7 cellular contexts compared by ENCODE assay signal in the genomic region with DNA sequence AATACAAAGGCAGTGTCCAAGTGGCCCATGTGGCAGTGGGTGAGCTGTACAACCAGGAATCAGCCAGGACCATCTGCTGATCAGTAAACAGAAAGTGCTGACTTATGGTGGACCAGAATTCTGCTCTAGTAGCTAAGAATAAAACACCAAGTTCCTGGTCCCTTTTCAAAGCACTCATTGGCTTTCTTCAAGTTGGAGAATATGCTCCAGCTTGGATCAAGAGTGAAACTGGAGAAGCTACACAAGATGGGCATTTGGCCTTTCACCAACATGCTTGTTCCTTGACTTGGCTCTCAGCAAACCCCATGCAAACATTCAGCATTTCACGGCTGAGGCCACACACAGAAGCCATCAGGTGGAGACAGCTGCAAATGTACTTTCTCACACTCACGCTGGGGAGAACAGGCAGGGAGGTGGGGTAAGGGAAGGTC.
DNase-seq lines count a peak whose midpoint lies in the region; ATAC-seq and TF ChIP-seq lines count a peak whose summit lies in the region.

No MANE protein-coding gene starts in this region.

- peak; percentile 38 for DNase-seq in SHP77 treated with DMSO at 0.1 percent for 48 hours (lab: John Stamatoyannopoulos, UW)
- peak; percentile 60 for DNase-seq in skeletal muscle cell (ENCODE audit: low read depth)
- DNase-seq in SW 1271 (lab: John Stamatoyannopoulos, UW), result no peak
- no peak for DNase-seq in brain microvascular endothelial cell
- no peak for DNase-seq in activated effector memory CD4-positive, alpha-beta T cell treated with Interleukin-2 at 50 U/mL for 16 hours

- H3K36me3 ChIP-seq in brain microvascular endothelial cell (replicated peaks), result no peaks in the 10 kb centered on the region

- TF ChIP-seq CTCF in brain microvascular endothelial cell (IDR thresholded peaks at IDR 0.05; ENCODE audit: low read depth, low read length, missing control alignments), result no peak

- H3K27ac ChIP-seq in brain microvascular endothelial cell, result no peak overlapping the region

- no peaks in the 10 kb centered on the region for H3K27me3 ChIP-seq in brain microvascular endothelial cell (replicated peaks)

- no peak overlapping the region for H3K4me3 ChIP-seq in skeletal muscle cell (ENCODE audit: low read depth, low read length)
- H3K4me3 ChIP-seq in brain microvascular endothelial cell (ENCODE audit: low read depth, low read length), result no peak overlapping the region

- ATAC-seq in GM19025 (IDR thresholded peaks at IDR 0.05; ENCODE audit: low read depth, unreplicated experiment) (peak; percentile 86), HG02884 (IDR thresholded peaks at IDR 0.05; ENCODE audit: unreplicated experiment) (peak; percentile 78)

- in situ Hi-C loops in brain microvascular endothelial cell (cut with HindIII; ENCODE audit: low pct_ligation_motif_present, low sequenced_read_pairs), result no loop called here

Comparison
In these comparisons a context has a peak if more than half of its experiments do, and no peak if none do; other contexts are left out.
1. DNase-seq: peak in SHP77 treated with DMSO at 0.1 percent for 48 hours (single experiment) and skeletal muscle cell (single experiment); none in SW 1271 (0 of 2), brain microvascular endothelial cell (single experiment) and activated effector memory CD4-positive, alpha-beta T cell treated with Interleukin-2 at 50 U/mL for 16 hours (single experiment).